In genomic region chr1:153699768-153700167, GRCh38 we compare ENCODE assay signal across 22 cellular contexts. TPM values are rescaled to one million over a fixed set of nuclear protein-coding genes. Genes with fewer than 3 reads are reported as not detected.
"Had no signal": no experiment of that assay in that cellular context is flagged by ENCODE, and none has a peak within 500 bp of the region (broad histone marks: within the 10 kb centered on the region; RNA-seq: fewer than 3 reads in every experiment).

No MANE protein-coding gene starts in this region.

- H3K36me3 ChIP-seq: gastrocnemius medialis, right atrium auricular region, transverse colon, vagina had no signal

- H3K4me3 ChIP-seq: gastrocnemius medialis, lung, right atrium auricular region, transverse colon, vagina had no signal

- H3K27me3 ChIP-seq: gastrocnemius medialis, right atrium auricular region, transverse colon, vagina had no signal

- H3K9me3 ChIP-seq: gastrocnemius medialis, right atrium auricular region, transverse colon, vagina had no signal

- H3K27ac Mint-ChIP-seq: activated naive CD8-positive, alpha-beta T cell treated with anti-CD3 and anti-CD28 coated beads for 36 hours; naive thymus-derived CD4-positive, alpha-beta T cell; progenitor cell of endocrine pancreas had no signal

- DNase-seq: activated CD4-positive, alpha-beta T cell treated with anti-CD3 and anti-CD28 coated beads for 1 hour; activated CD4-positive, alpha-beta T cell treated with anti-CD3 and anti-CD28 coated beads, Interleukin-2, amount 50 U/mL, for 4 hours; activated CD8-positive, alpha-beta memory T cell treated with anti-CD3 and anti-CD28 coated beads for 24 hours; activated CD8-positive, alpha-beta memory T cell treated with anti-CD3 and anti-CD28 coated beads, Interleukin-2, amount 50 U/mL, for 4 hours; activated naive CD4-positive, alpha-beta T cell treated with Interleukin-2 at 50 U/mL for 16 hours; activated naive CD8-positive, alpha-beta T cell treated with anti-CD3 and anti-CD28 coated beads for 36 hours; activated T-cell treated with anti-CD3 and anti-CD28 coated beads, Interleukin-2, amount 50 U/mL, for 4 hours; amygdala; effector CD8-positive, alpha-beta T cell; gastrocnemius medialis; islet precursor cell; left cardiac atrium; naive thymus-derived CD4-positive, alpha-beta T cell; stimulated activated CD4-positive, alpha-beta T cell treated with anti-CD3 and anti-CD28 coated beads, Interleukin-12 subunit alpha, Interleukin-12 subunit beta, amount 100 ng/mL, for 4 hours; stimulated activated CD4-positive, alpha-beta T cell treated with anti-CD3 and anti-CD28 coated beads, Interleukin-4, amount 100 ng/mL, for 4 hours; stimulated activated naive CD8-positive, alpha-beta T cell treated with anti-CD3 and anti-CD28 coated beads, Interleukin-15, Interleukin-2, amounts not matched to agents 100 U/mL and 50 U/mL, for 24 hours; T-helper 1 cell; transverse colon had no signal

- H3K36me3 Mint-ChIP-seq: activated naive CD8-positive, alpha-beta T cell treated with anti-CD3 and anti-CD28 coated beads for 36 hours; naive thymus-derived CD4-positive, alpha-beta T cell had no signal

- H3K4me3 Mint-ChIP-seq: activated naive CD8-positive, alpha-beta T cell treated with anti-CD3 and anti-CD28 coated beads for 36 hours; activated T-cell treated with anti-CD3 and anti-CD28 coated beads, Interleukin-2, amount 50 U/mL, for 4 hours; naive thymus-derived CD4-positive, alpha-beta T cell had no signal

- H3K27me3 Mint-ChIP-seq: activated naive CD8-positive, alpha-beta T cell treated with anti-CD3 and anti-CD28 coated beads for 36 hours; naive thymus-derived CD4-positive, alpha-beta T cell; progenitor cell of endocrine pancreas had no signal

- ATAC-seq: activated T-cell treated with anti-CD3 and anti-CD28 coated beads, Interleukin-2, amount 50 U/mL, for 4 hours; naive thymus-derived CD4-positive, alpha-beta T cell; stimulated activated naive CD8-positive, alpha-beta T cell treated with anti-CD3 and anti-CD28 coated beads, Interleukin-15, Interleukin-2, amounts not matched to agents 100 U/mL and 50 U/mL, for 24 hours had no signal

- H3K9me3 Mint-ChIP-seq: activated naive CD8-positive, alpha-beta T cell treated with anti-CD3 and anti-CD28 coated beads for 36 hours; activated T-cell treated with anti-CD3 and anti-CD28 coated beads, Interleukin-2, amount 50 U/mL, for 4 hours; naive thymus-derived CD4-positive, alpha-beta T cell had no signal

RNA-seq across cellular contexts. Expression of gene NPR1, which starts 21.3 kb away (rescaled TPM):
- total RNA-seq: naive thymus-derived CD4-positive, alpha-beta T cell had no signal
- polyA plus RNA-seq: naive thymus-derived CD4-positive, alpha-beta T cell had no signal
